In the genomic region with DNA sequence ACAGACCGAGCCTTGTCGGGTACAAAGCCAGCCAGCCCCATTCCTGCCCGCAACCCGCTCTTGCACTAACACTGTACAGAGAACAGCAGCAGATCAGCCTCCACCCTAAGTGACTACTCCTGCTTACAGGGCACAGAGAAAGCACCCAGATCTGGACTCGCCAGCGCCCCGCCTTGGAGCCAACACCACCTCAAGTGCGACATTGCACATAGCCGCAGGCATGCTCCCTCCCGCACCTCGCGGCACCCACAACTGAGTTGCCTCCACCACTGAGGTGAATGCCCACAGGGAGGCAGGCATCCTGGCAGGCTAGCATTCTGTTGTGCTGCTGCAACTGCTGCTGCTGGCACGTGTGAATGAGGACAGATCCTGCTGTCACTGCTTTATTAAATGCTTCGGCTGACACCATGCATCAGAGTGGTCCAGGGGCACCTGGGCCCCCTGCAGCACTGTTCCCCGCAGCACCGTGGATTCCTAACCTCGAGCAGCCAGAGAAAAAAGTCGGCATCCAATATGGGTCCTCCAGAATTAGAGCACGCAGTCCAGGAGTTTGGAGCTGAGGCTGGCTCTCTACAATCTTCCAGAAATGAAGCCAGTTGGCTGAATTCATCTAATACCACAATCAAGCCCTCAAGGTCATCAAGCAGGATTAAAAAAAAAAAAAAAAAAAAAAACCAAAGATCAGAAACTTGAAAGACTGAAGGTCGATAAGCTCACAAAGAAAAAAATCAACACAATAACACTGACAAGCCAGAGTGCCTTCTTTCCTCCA, we compare ENCODE assay signal across 29 cellular contexts.
DNase-seq lines count a peak whose midpoint lies in the region; ATAC-seq, FAIRE-seq and TF ChIP-seq lines count a peak whose summit lies in the region.
"Had no signal": no experiment of that assay in that cellular context is flagged by ENCODE, and none has a peak within 500 bp of the region (broad histone marks: within the 10 kb centered on the region; RNA-seq: fewer than 3 reads in every experiment).

No MANE protein-coding gene starts in this region.

- CTCF ChIA-PET in Panc1 (lab: Charles Lee): no interaction called here
- CTCF ChIA-PET in naive thymus-derived CD4-positive, alpha-beta T cell (lab: Charles Lee): no interaction called here

- H3K4me3 ChIP-seq in Panc1 (ENCODE audit: low read depth in 2 of 2, low read length in 2 of 2): peak overlapping the region; percentile 9 to 19; a peak in 3 of 4 replicates
- H3K4me3 ChIP-seq in naive thymus-derived CD4-positive, alpha-beta T cell (ENCODE audit: low read length): no peak overlapping the region
- H3K4me3 ChIP-seq: esophagus squamous epithelium, gastrocnemius medialis, hepatocyte, psoas muscle, thyroid gland had no signal

- H3K27me3 Mint-ChIP-seq in naive thymus-derived CD4-positive, alpha-beta T cell: no peaks in the 10 kb centered on the region
- H3K27me3 Mint-ChIP-seq in activated CD4-positive, alpha-beta T cell treated with anti-CD3 and anti-CD28 coated beads, Interleukin-2, amount 10 ng/mL, durations not matched to agents 24 days and 14 days: no peaks in the 10 kb centered on the region
- peaks cover 0 to 2% (median 0%) of the 10 kb centered on the region in 3 donors for H3K27me3 Mint-ChIP-seq in CD14-positive monocyte (ENCODE audit: low read depth in 3 of 3)
- H3K27me3 Mint-ChIP-seq: activated CD4-positive, alpha-beta T cell treated with anti-CD3 and anti-CD28 coated beads for 36 hours; CD4-positive, alpha-beta T cell; central memory CD8-positive, alpha-beta T cell; stimulated activated naive CD8-positive, alpha-beta T cell treated with anti-CD3 and anti-CD28 coated beads, Interleukin-15, Interleukin-2, amounts not matched to agents 100 ng/mL and 50 ng/mL, for 24 hours; T-helper 17 cell had no signal

- no peak for FAIRE-seq in frontal cortex (lab: Jason Lieb, UNC)
- FAIRE-seq: endometrium, H54 had no signal

- in situ Hi-C loops in Panc1 (cut with HindIII; ENCODE audit: low pct_unique_long_range_greater_than_20kb, low sequenced_read_pairs): no loop called here

- BruUV-seq in Panc1 (replicated peaks; lab: Mats Ljungman, UMichigan): no TSS peak

- H3K9me3 Mint-ChIP-seq in naive thymus-derived CD4-positive, alpha-beta T cell: peaks cover 0 to 16% (median 5%) of the 10 kb centered on the region in 11 donors
- peaks cover 4% of the 10 kb centered on the region for H3K9me3 Mint-ChIP-seq in activated CD4-positive, alpha-beta T cell treated with anti-CD3 and anti-CD28 coated beads, Interleukin-2, amount 10 ng/mL, durations not matched to agents 24 days and 14 days
- H3K9me3 Mint-ChIP-seq in CD14-positive monocyte: peaks cover 9 to 26% (median 17%) of the 10 kb centered on the region in 7 donors
- H3K9me3 Mint-ChIP-seq: CD4-positive, alpha-beta T cell; stimulated activated naive CD8-positive, alpha-beta T cell treated with anti-CD3 and anti-CD28 coated beads, Interleukin-15, Interleukin-2, amounts not matched to agents 100 ng/mL and 50 ng/mL, for 24 hours had no signal

- no peaks in the 10 kb centered on the region for H3K27me3 ChIP-seq in Panc1 (ENCODE audit: control insufficient read depth, insufficient read depth, low read length)
- no peaks in the 10 kb centered on the region for H3K27me3 ChIP-seq in naive thymus-derived CD4-positive, alpha-beta T cell (ENCODE audit: control insufficient read depth in 2 of 2, insufficient read depth in 2 of 2, low read length in 2 of 2)
- H3K27me3 ChIP-seq: esophagus squamous epithelium, gastrocnemius medialis, hepatocyte, neutrophil, thyroid gland had no signal

- no peak overlapping the region for H3K27ac ChIP-seq in Panc1 (ENCODE audit: low read length)
- no peak overlapping the region for H3K27ac ChIP-seq in naive thymus-derived CD4-positive, alpha-beta T cell (ENCODE audit: low read depth, low read length)
- H3K27ac ChIP-seq: 22Rv1, esophagus squamous epithelium, gastrocnemius medialis, hepatocyte, neutrophil, psoas muscle, thyroid gland had no signal

- no peaks in the 10 kb centered on the region for H3K4me1 ChIP-seq in Panc1 (ENCODE audit: control insufficient read depth, insufficient read depth, low read length)
- H3K4me1 ChIP-seq in naive thymus-derived CD4-positive, alpha-beta T cell (ENCODE audit: control insufficient read depth in 2 of 2, insufficient read depth in 2 of 2, low read length in 2 of 2): no peaks in the 10 kb centered on the region
- H3K4me1 ChIP-seq: esophagus squamous epithelium, gastrocnemius medialis, psoas muscle, thyroid gland had no signal

- no peaks in the 10 kb centered on the region for H3K4me1 Mint-ChIP-seq in naive thymus-derived CD4-positive, alpha-beta T cell
- no peaks in the 10 kb centered on the region for H3K4me1 Mint-ChIP-seq in activated CD4-positive, alpha-beta T cell treated with anti-CD3 and anti-CD28 coated beads, Interleukin-2, amount 10 ng/mL, durations not matched to agents 24 days and 14 days
- H3K4me1 Mint-ChIP-seq in CD14-positive monocyte: no peaks in the 10 kb centered on the region
- H3K4me1 Mint-ChIP-seq: activated CD4-positive, alpha-beta T cell treated with anti-CD3 and anti-CD28 coated beads for 36 hours; central memory CD8-positive, alpha-beta T cell; T-helper 17 cell had no signal

- intact Hi-C loops in Panc1 (cut with micrococcal nuclease; ENCODE audit: unreplicated experiment): no loop called here
- intact Hi-C loops in naive thymus-derived CD4-positive, alpha-beta T cell (cut with micrococcal nuclease): no loop called here
- intact Hi-C loops in activated CD4-positive, alpha-beta T cell treated with anti-CD3 and anti-CD28 coated beads, Interleukin-2, amount 10 ng/mL, durations not matched to agents 24 days and 14 days (cut with micrococcal nuclease): no loop called here
- intact Hi-C loops in CD14-positive monocyte (cut with micrococcal nuclease): no loop called here

- H3K9me3 ChIP-seq in Panc1 (ENCODE audit: control insufficient read depth, insufficient read depth, low read depth, low read length): no peaks in the 10 kb centered on the region
- H3K9me3 ChIP-seq in naive thymus-derived CD4-positive, alpha-beta T cell (ENCODE audit: control insufficient read depth in 2 of 3, low read length in 3 of 3): peaks cover 0 to 4% (median 0%) of the 10 kb centered on the region in 3 experiments
- H3K9me3 ChIP-seq: esophagus squamous epithelium, gastrocnemius medialis, neutrophil, psoas muscle, SK-N-SH, thyroid gland had no signal

- ATAC-seq in Panc1: peak; percentile 80
- ATAC-seq in naive thymus-derived CD4-positive, alpha-beta T cell: peak; percentile 20
- ATAC-seq: activated CD4-positive, alpha-beta T cell treated with anti-CD3 and anti-CD28 coated beads for 36 hours; gastrocnemius medialis; psoas muscle; T-helper 17 cell had no signal

- DNase-seq in DMS 273 (lab: John Stamatoyannopoulos, UW; ENCODE audit: unreplicated experiment): peak; percentile 19
- no peak for DNase-seq in DMS 273 treated with DMSO at 0.1 percent for 48 hours (lab: John Stamatoyannopoulos, UW)
- peak; percentile 46 for DNase-seq in DMS53 treated with DMSO at 0.1 percent for 48 hours (lab: John Stamatoyannopoulos, UW; ENCODE audit: unreplicated experiment)
- no peak for DNase-seq in Panc1 (ENCODE audit: low read depth, low spot score)
- no peak for DNase-seq in naive thymus-derived CD4-positive, alpha-beta T cell
- DNase-seq in frontal cortex (ENCODE audit: low spot score in 2 of 2): no peak
- no peak for DNase-seq in activated CD4-positive, alpha-beta T cell treated with anti-CD3 and anti-CD28 coated beads, Interleukin-2, amount 10 ng/mL, durations not matched to agents 24 days and 14 days
- DNase-seq in CD14-positive monocyte (ENCODE audit: low spot score): no peak
- DNase-seq: activated CD4-positive, alpha-beta T cell treated with anti-CD3 and anti-CD28 coated beads for 36 hours; activated effector memory CD4-positive, alpha-beta T cell treated with anti-CD3 and anti-CD28 coated beads, Interleukin-2, amount 50 U/mL, for 16 hours; activated T-cell treated with anti-CD3 and anti-CD28 coated beads, Interleukin-2, amount 50 U/mL, for 1 hour; CD4-positive, alpha-beta T cell; esophagus squamous epithelium; gastrocnemius medialis; mesendoderm; NCI-H1417 treated with DMSO at 0.1 percent for 48 hours; NCI-H2107; NCI-H82; psoas muscle; SK-N-SH; T-helper 17 cell; thyroid gland had no signal

- H3K27ac Mint-ChIP-seq in naive thymus-derived CD4-positive, alpha-beta T cell: no peak overlapping the region
- no peak overlapping the region for H3K27ac Mint-ChIP-seq in activated CD4-positive, alpha-beta T cell treated with anti-CD3 and anti-CD28 coated beads, Interleukin-2, amount 10 ng/mL, durations not matched to agents 24 days and 14 days
- no peak overlapping the region for H3K27ac Mint-ChIP-seq in CD14-positive monocyte
- H3K27ac Mint-ChIP-seq: activated CD4-positive, alpha-beta T cell treated with anti-CD3 and anti-CD28 coated beads for 36 hours; CD4-positive, alpha-beta T cell; stimulated activated naive CD8-positive, alpha-beta T cell treated with anti-CD3 and anti-CD28 coated beads, Interleukin-15, Interleukin-2, amounts not matched to agents 100 ng/mL and 50 ng/mL, for 24 hours; T-helper 17 cell had no signal

- no peaks in the 10 kb centered on the region for H3K36me3 Mint-ChIP-seq in naive thymus-derived CD4-positive, alpha-beta T cell
- no peaks in the 10 kb centered on the region for H3K36me3 Mint-ChIP-seq in activated CD4-positive, alpha-beta T cell treated with anti-CD3 and anti-CD28 coated beads, Interleukin-2, amount 10 ng/mL, durations not matched to agents 24 days and 14 days (ENCODE audit: low read depth)
- H3K36me3 Mint-ChIP-seq in CD14-positive monocyte: no peaks in the 10 kb centered on the region

- no peak overlapping the region for H3K4me3 Mint-ChIP-seq in naive thymus-derived CD4-positive, alpha-beta T cell
- H3K4me3 Mint-ChIP-seq in activated CD4-positive, alpha-beta T cell treated with anti-CD3 and anti-CD28 coated beads, Interleukin-2, amount 10 ng/mL, durations not matched to agents 24 days and 14 days: no peak overlapping the region
- no peak overlapping the region for H3K4me3 Mint-ChIP-seq in CD14-positive monocyte
- H3K4me3 Mint-ChIP-seq: activated CD4-positive, alpha-beta T cell treated with anti-CD3 and anti-CD28 coated beads for 36 hours; CD4-positive, alpha-beta T cell; central memory CD8-positive, alpha-beta T cell; stimulated activated naive CD8-positive, alpha-beta T cell treated with anti-CD3 and anti-CD28 coated beads, Interleukin-15, Interleukin-2, amounts not matched to agents 100 ng/mL and 50 ng/mL, for 24 hours; T-helper 17 cell had no signal

- no peaks in the 10 kb centered on the region for H3K36me3 ChIP-seq in Panc1 (ENCODE audit: control insufficient read depth, insufficient read depth, low read length)
- no peaks in the 10 kb centered on the region for H3K36me3 ChIP-seq in naive thymus-derived CD4-positive, alpha-beta T cell (ENCODE audit: control insufficient read depth in 2 of 3, insufficient read depth in 3 of 3, low read length in 3 of 3)
- H3K36me3 ChIP-seq: esophagus squamous epithelium, gastrocnemius medialis, neutrophil, thyroid gland had no signal

- TF ChIP-seq CTCF in Panc1 (IDR thresholded peaks at IDR 0.05) (no peak), CD14-positive monocyte (IDR thresholded peaks at IDR 0.05) (no peak)

- POLR2A ChIA-PET in Panc1 (lab: Charles Lee): no interaction called here
- POLR2A ChIA-PET in naive thymus-derived CD4-positive, alpha-beta T cell (lab: Charles Lee): no interaction called here

Comparison
In these comparisons a context has a peak if more than half of its experiments do, and no peak if none do; other contexts are left out.
1. DNase-seq: peak in DMS 273 (single experiment) and DMS53 treated with DMSO at 0.1 percent for 48 hours (single experiment); none in DMS 273 treated with DMSO at 0.1 percent for 48 hours (single experiment), Panc1 (single experiment), naive thymus-derived CD4-positive, alpha-beta T cell (0 of 9), frontal cortex (0 of 2), activated CD4-positive, alpha-beta T cell treated with anti-CD3 and anti-CD28 coated beads, Interleukin-2, amount 10 ng/mL, durations not matched to agents 24 days and 14 days (single experiment) and CD14-positive monocyte (single experiment).